In the genomic region with DNA sequence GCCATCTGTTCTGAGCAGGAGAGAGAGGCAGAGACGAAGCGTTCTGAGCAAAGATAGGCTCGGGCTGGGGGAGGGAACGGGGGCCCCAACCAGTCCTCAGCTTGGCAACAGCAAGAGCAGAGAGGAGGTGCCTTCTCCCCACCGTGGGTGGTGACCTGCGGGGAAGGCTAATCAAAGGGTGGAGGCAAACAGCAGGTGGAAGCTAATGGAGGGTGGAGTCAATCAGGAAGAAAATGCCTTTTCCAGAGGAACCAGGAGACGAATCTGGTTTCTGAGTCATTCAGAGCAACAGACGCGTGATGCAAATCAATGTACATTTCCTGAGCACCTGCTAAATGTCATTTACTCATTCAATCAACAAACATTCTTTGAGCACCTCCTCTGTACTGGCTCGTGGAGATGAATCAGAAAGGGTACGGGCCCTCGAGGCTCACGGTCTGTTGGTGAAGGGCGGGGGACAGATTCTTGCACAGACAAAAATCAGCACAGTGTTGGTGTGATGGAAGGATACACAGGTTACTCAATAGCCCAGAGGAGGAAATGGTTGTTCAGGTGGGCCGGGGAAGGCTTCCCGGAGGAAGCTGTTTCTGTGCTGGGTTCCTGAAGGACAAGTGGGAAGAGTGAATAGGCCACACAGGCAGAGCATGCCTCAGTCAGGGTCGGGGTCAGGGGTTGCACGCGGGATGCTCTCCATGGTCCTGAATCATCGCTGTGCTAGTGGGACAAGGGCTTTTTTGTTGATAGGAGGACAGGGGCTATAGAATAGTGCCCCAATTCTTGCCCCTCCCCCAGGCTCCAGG, we compare ENCODE assay signal across 8 cellular contexts. TPM values are rescaled to one million over a fixed set of nuclear protein-coding genes. Genes with fewer than 3 reads are reported as not detected.
A peak's percentile ranks its signal among the peaks of the same experiment; 100 is the strongest.
DNase-seq lines count a peak whose midpoint lies in the region; TF ChIP-seq lines count a peak whose summit lies in the region.

No MANE protein-coding gene starts in this region.

- H3K36me3 Mint-ChIP-seq in progenitor cell of endocrine pancreas (ENCODE audit: insufficient read depth) = no peaks in the 10 kb centered on the region

- no peaks in the 10 kb centered on the region for H3K9me3 Mint-ChIP-seq in progenitor cell of endocrine pancreas (ENCODE audit: low read depth)

- H3K4me3 Mint-ChIP-seq in progenitor cell of endocrine pancreas (ENCODE audit: low read depth) = no peak overlapping the region

- peaks cover 5% of the 10 kb centered on the region for H3K4me1 Mint-ChIP-seq in progenitor cell of endocrine pancreas (ENCODE audit: low read depth)

- no peak overlapping the region for H3K4me3 ChIP-seq in epithelial cell of esophagus (ENCODE audit: low read length)

- peak; percentile 17 for DNase-seq in NCI-H510A treated with DMSO at 0.1 percent for 48 hours (lab: John Stamatoyannopoulos, UW)
- no peak for DNase-seq in NCI-H510A (lab: John Stamatoyannopoulos, UW)
- peak; percentile 66 for DNase-seq in OCI-M1 (lab: John Stamatoyannopoulos, UW)
- peak; percentile 93 for DNase-seq in epithelial cell of esophagus (ENCODE audit: low read depth)
- DNase-seq in progenitor cell of endocrine pancreas (ENCODE audit: low spot score, unreplicated experiment) = peak; percentile 83
- no peak for DNase-seq in AG20443 (ENCODE audit: low spot score)
- DNase-seq in pons (ENCODE audit: low spot score) = no peak
- DNase-seq in activated CD8-positive, alpha-beta memory T cell treated with anti-CD3 and anti-CD28 coated beads, Interleukin-2, amount 50 U/mL, for 4 hours = no peak

- peak overlapping the region; percentile 77 for H3K27ac Mint-ChIP-seq in progenitor cell of endocrine pancreas

- peaks cover 22% of the 10 kb centered on the region for H3K27me3 Mint-ChIP-seq in progenitor cell of endocrine pancreas

- TF ChIP-seq CTCF in epithelial cell of esophagus (IDR thresholded peaks at IDR 0.05; ENCODE audit: insufficient read depth, low read depth, low read length, missing control alignments) (no peak), progenitor cell of endocrine pancreas (IDR thresholded peaks at IDR 0.05; ENCODE audit: unreplicated experiment) (no peak)

RNA-seq across cellular contexts. Expression of gene SPNS2, which starts 5.7 kb away (rescaled TPM):
- 0.60 and 1.5 TPM in 2 replicates for total RNA-seq in progenitor cell of endocrine pancreas

RNA-seq across cellular contexts. Expression of gene SPNS3, which starts 59.2 kb away (rescaled TPM):
- not detected in 2 replicates for total RNA-seq in progenitor cell of endocrine pancreas

Comparison
In these comparisons a context has a peak if more than half of its experiments do, and no peak if none do; other contexts are left out.
1. DNase-seq: peak in NCI-H510A treated with DMSO at 0.1 percent for 48 hours (single experiment), OCI-M1 (single experiment), epithelial cell of esophagus (single experiment) and progenitor cell of endocrine pancreas (single experiment); none in NCI-H510A (single experiment), AG20443 (single experiment), pons (single experiment) and activated CD8-positive, alpha-beta memory T cell treated with anti-CD3 and anti-CD28 coated beads, Interleukin-2, amount 50 U/mL, for 4 hours (single experiment).